Comparison of ENCODE assay signal across 9 cellular contexts in genomic region chr2:203683932-203684556, GRCh38. TPM values are rescaled to one million over a fixed set of nuclear protein-coding genes. Genes with fewer than 3 reads are reported as not detected.
DNase-seq lines count a peak whose midpoint lies in the region; ATAC-seq and TF ChIP-seq lines count a peak whose summit lies in the region.
"Had no signal": no experiment of that assay in that cellular context is flagged by ENCODE, and none has a peak within 500 bp of the region (broad histone marks: within the 10 kb centered on the region; RNA-seq: fewer than 3 reads in every experiment).

No MANE protein-coding gene starts in this region.

- peaks cover 7% of the 10 kb centered on the region for H3K9me3 Mint-ChIP-seq in activated CD4-positive, alpha-beta T cell treated with anti-CD3 and anti-CD28 coated beads, Interleukin-2, amount 10 ng/mL, durations not matched to agents 24 days and 14 days
- peaks cover 7% of the 10 kb centered on the region for H3K9me3 Mint-ChIP-seq in activated CD4-positive, alpha-beta T cell treated with anti-CD3 and anti-CD28 coated beads, Interleukin-2, amount 10 ng/mL, durations not matched to agents 7 days and 5 days
- H3K9me3 Mint-ChIP-seq in glutamatergic neuron (ENCODE audit: unreplicated experiment), result no peaks in the 10 kb centered on the region
- H3K9me3 Mint-ChIP-seq: CD4-positive, CD25-positive, alpha-beta regulatory T cell had no signal

- H3K4me1 ChIP-seq in foreskin keratinocyte (peaks cover 41% of the 10 kb centered on the region), subcutaneous abdominal adipose tissue (ENCODE audit: control insufficient read depth in 5 of 5, insufficient read depth in 5 of 5, low read length in 5 of 5) (peaks cover 7 to 66% (median 58%) of the 10 kb centered on the region in 5 donors)

- no peaks in the 10 kb centered on the region for H3K9me3 ChIP-seq in subcutaneous abdominal adipose tissue (ENCODE audit: control insufficient read depth in 5 of 5, low read length in 5 of 5)

- H3K27ac Mint-ChIP-seq in activated CD4-positive, alpha-beta T cell treated with anti-CD3 and anti-CD28 coated beads, Interleukin-2, amount 10 ng/mL, durations not matched to agents 24 days and 14 days, result no peak overlapping the region
- H3K27ac Mint-ChIP-seq in activated CD4-positive, alpha-beta T cell treated with anti-CD3 and anti-CD28 coated beads, Interleukin-2, amount 10 ng/mL, durations not matched to agents 7 days and 5 days, result no peak overlapping the region
- H3K27ac Mint-ChIP-seq in glutamatergic neuron (ENCODE audit: unreplicated experiment), result no peak overlapping the region
- H3K27ac Mint-ChIP-seq: CD4-positive, CD25-positive, alpha-beta regulatory T cell had no signal

- H3K36me3 Mint-ChIP-seq in activated CD4-positive, alpha-beta T cell treated with anti-CD3 and anti-CD28 coated beads, Interleukin-2, amount 10 ng/mL, durations not matched to agents 24 days and 14 days (ENCODE audit: low read depth), result no peaks in the 10 kb centered on the region
- peaks cover 5% of the 10 kb centered on the region for H3K36me3 Mint-ChIP-seq in activated CD4-positive, alpha-beta T cell treated with anti-CD3 and anti-CD28 coated beads, Interleukin-2, amount 10 ng/mL, durations not matched to agents 7 days and 5 days (ENCODE audit: low read depth)
- H3K36me3 Mint-ChIP-seq in glutamatergic neuron (ENCODE audit: unreplicated experiment), result no peaks in the 10 kb centered on the region

- DNase-seq in activated CD4-positive, alpha-beta T cell treated with anti-CD3 and anti-CD28 coated beads, Interleukin-2, amount 10 ng/mL, durations not matched to agents 24 days and 14 days, result peak; percentile 72
- no peak for DNase-seq in activated CD4-positive, alpha-beta T cell treated with anti-CD3 and anti-CD28 coated beads, Interleukin-2, amount 10 ng/mL, durations not matched to agents 7 days and 5 days
- DNase-seq in RKO (ENCODE audit: low spot score), result peak; percentile 24
- DNase-seq in foreskin keratinocyte, result peak; percentile 86 to 95
- DNase-seq in epidermal melanocyte (ENCODE audit: insufficient read length, low spot score), result no peak
- DNase-seq in glutamatergic neuron, result no peak
- DNase-seq: CD4-positive, CD25-positive, alpha-beta regulatory T cell had no signal

- CTCF ChIA-PET in activated CD4-positive, alpha-beta T cell treated with anti-CD3 and anti-CD28 coated beads, Interleukin-2, amount 10 ng/mL, durations not matched to agents 7 days and 5 days (lab: Charles Lee), result interaction anchor here (1.0 kb wide), 1 partner anchor 13 kb away, joined by 3 read pairs; no protein-coding TSS in a partner anchor

- peaks cover 38% of the 10 kb centered on the region for H3K4me1 Mint-ChIP-seq in activated CD4-positive, alpha-beta T cell treated with anti-CD3 and anti-CD28 coated beads, Interleukin-2, amount 10 ng/mL, durations not matched to agents 24 days and 14 days
- peaks cover 33% of the 10 kb centered on the region for H3K4me1 Mint-ChIP-seq in activated CD4-positive, alpha-beta T cell treated with anti-CD3 and anti-CD28 coated beads, Interleukin-2, amount 10 ng/mL, durations not matched to agents 7 days and 5 days
- H3K4me1 Mint-ChIP-seq in glutamatergic neuron (ENCODE audit: low read depth, unreplicated experiment), result peaks cover 11% of the 10 kb centered on the region

- TF ChIP-seq CTCF in foreskin keratinocyte (conservative IDR thresholded peaks at IDR 0.05) (no peak), glutamatergic neuron (IDR thresholded peaks at IDR 0.05; ENCODE audit: partially characterized antibody, unreplicated experiment) (no peak)

- intact Hi-C loops in activated CD4-positive, alpha-beta T cell treated with anti-CD3 and anti-CD28 coated beads, Interleukin-2, amount 10 ng/mL, durations not matched to agents 24 days and 14 days (cut with micrococcal nuclease), result loop anchor here (1.0 to 2.0 kb wide), 2 partner anchors 10 to 21 kb away; no protein-coding TSS in a partner anchor

- no peaks in the 10 kb centered on the region for H3K36me3 ChIP-seq in subcutaneous abdominal adipose tissue (ENCODE audit: control insufficient read depth in 5 of 5, insufficient read depth in 5 of 5, low read length in 5 of 5)

- peak overlapping the region; percentile 90 for H3K27ac ChIP-seq in foreskin keratinocyte
- H3K27ac ChIP-seq in subcutaneous abdominal adipose tissue (ENCODE audit: low read depth, low read length), result peak overlapping the region; percentile 72

- no peak overlapping the region for H3K4me3 Mint-ChIP-seq in activated CD4-positive, alpha-beta T cell treated with anti-CD3 and anti-CD28 coated beads, Interleukin-2, amount 10 ng/mL, durations not matched to agents 24 days and 14 days
- H3K4me3 Mint-ChIP-seq in activated CD4-positive, alpha-beta T cell treated with anti-CD3 and anti-CD28 coated beads, Interleukin-2, amount 10 ng/mL, durations not matched to agents 7 days and 5 days, result no peak overlapping the region
- no peak overlapping the region for H3K4me3 Mint-ChIP-seq in glutamatergic neuron (ENCODE audit: unreplicated experiment)
- H3K4me3 Mint-ChIP-seq: CD4-positive, CD25-positive, alpha-beta regulatory T cell had no signal

- no peak overlapping the region for H3K4me3 ChIP-seq in subcutaneous abdominal adipose tissue (ENCODE audit: low read depth in 1 of 5, low read length in 5 of 5)

- POLR2A ChIA-PET in activated CD4-positive, alpha-beta T cell treated with anti-CD3 and anti-CD28 coated beads, Interleukin-2, amount 10 ng/mL, durations not matched to agents 7 days and 5 days (lab: Charles Lee), result no interaction called here

- ATAC-seq in HG02610 (IDR thresholded peaks at IDR 0.05; ENCODE audit: unreplicated experiment) (peak; percentile 95), foreskin keratinocyte (peak; percentile 95)

- H3K27me3 Mint-ChIP-seq in activated CD4-positive, alpha-beta T cell treated with anti-CD3 and anti-CD28 coated beads, Interleukin-2, amount 10 ng/mL, durations not matched to agents 24 days and 14 days, result no peaks in the 10 kb centered on the region
- no peaks in the 10 kb centered on the region for H3K27me3 Mint-ChIP-seq in activated CD4-positive, alpha-beta T cell treated with anti-CD3 and anti-CD28 coated beads, Interleukin-2, amount 10 ng/mL, durations not matched to agents 7 days and 5 days
- peaks cover 1% of the 10 kb centered on the region for H3K27me3 Mint-ChIP-seq in glutamatergic neuron (ENCODE audit: unreplicated experiment)
- H3K27me3 Mint-ChIP-seq: CD4-positive, CD25-positive, alpha-beta regulatory T cell had no signal

- H3K9ac ChIP-seq in subcutaneous abdominal adipose tissue (ENCODE audit: low read length in 5 of 5), result no peak overlapping the region

- H3K27me3 ChIP-seq in foreskin keratinocyte (no peaks in the 10 kb centered on the region), subcutaneous abdominal adipose tissue (ENCODE audit: control insufficient read depth in 5 of 5, insufficient read depth in 4 of 5, low read length in 5 of 5) (no peaks in the 10 kb centered on the region)

RNA-seq across cellular contexts. Expression of gene CD28, which starts 22.4 kb away (rescaled TPM):
- 130 and 132 TPM in 2 replicates for total RNA-seq in activated CD4-positive, alpha-beta T cell treated with anti-CD3 and anti-CD28 coated beads, Interleukin-2, amount 10 ng/mL, durations not matched to agents 24 days and 14 days
- 100 to 1,000 TPM; 151 to 163 TPM for total RNA-seq in activated CD4-positive, alpha-beta T cell treated with anti-CD3 and anti-CD28 coated beads, Interleukin-2, amount 10 ng/mL, durations not matched to agents 7 days and 5 days
- total RNA-seq in foreskin keratinocyte (not detected in 2 replicates), glutamatergic neuron (ENCODE audit: unreplicated experiment) (not detected)
- not detected in 2 replicates for polyA plus RNA-seq in foreskin keratinocyte

Comparison
In these comparisons a context has a peak if more than half of its experiments do, and no peak if none do; other contexts are left out.
1. DNase-seq: peak in activated CD4-positive, alpha-beta T cell treated with anti-CD3 and anti-CD28 coated beads, Interleukin-2, amount 10 ng/mL, durations not matched to agents 24 days and 14 days (single experiment), RKO (single experiment) and foreskin keratinocyte (2 of 2); none in activated CD4-positive, alpha-beta T cell treated with anti-CD3 and anti-CD28 coated beads, Interleukin-2, amount 10 ng/mL, durations not matched to agents 7 days and 5 days (single experiment), epidermal melanocyte (single experiment) and glutamatergic neuron (single experiment).
2. RNA of gene CD28, which starts 22.4 kb away (total RNA-seq): 151 to 163 TPM in activated CD4-positive, alpha-beta T cell treated with anti-CD3 and anti-CD28 coated beads, Interleukin-2, amount 10 ng/mL, durations not matched to agents 7 days and 5 days and 130 to 132 TPM in activated CD4-positive, alpha-beta T cell treated with anti-CD3 and anti-CD28 coated beads, Interleukin-2, amount 10 ng/mL, durations not matched to agents 24 days and 14 days; not detected in glutamatergic neuron (single experiment) and not detected in foreskin keratinocyte; every median in the first group is over 100 times any median in the second.